8 cellular contexts compared by ENCODE assay signal in the genomic region with DNA sequence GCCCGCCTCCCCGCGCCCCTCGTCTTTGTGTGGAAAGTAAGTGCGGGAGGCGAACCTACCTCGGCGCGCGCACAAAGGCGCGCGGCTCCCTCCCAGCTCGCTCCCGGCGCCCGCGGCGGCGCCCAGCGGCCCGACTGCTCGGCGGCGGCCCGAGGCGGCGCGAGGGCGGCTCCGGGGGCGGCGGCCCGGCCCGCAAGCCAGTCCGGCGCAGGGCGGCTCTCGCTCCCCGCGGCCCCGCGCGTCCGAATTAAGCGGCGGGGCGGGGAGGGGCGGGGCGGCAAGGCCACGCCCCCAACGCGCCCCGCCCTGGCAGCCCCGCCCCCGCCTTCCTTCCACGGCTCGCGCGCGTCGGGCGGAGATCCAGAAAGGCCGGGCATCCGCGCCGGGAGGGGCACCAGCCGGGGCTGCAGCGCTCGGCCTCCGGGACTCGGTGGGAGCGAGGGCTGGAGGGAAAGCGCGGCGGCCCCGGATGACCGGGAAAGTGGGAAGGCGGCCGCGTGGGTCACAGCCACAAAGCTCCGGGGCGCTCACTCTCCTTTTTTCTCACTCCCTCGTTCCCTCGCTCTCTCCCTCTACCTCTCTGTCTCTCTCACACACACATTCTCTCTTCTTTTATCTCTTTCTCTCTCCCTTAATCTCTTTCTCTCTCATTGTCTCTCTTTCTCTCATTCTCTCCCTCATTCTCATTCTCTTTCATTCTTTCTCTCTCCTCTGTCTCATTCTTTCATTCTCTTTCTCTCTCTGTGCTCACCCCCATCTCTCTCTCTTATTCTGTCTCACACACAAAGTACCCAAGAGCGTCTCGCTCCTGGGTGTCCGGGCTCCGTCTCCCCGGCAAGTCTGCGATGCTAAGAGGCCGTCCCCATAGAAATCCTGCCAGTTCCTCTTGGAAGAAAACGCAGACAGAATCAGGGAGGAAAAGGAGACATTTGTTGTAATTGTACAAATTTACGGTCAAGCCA.
DNase-seq lines count a peak whose midpoint lies in the region; FAIRE-seq and TF ChIP-seq lines count a peak whose summit lies in the region.

No MANE protein-coding gene starts in this region.

- CTCF ChIA-PET in HEK293T (lab: Yijun Ruan, JAX): no interaction called here

- DNase-seq in HEK293T (ENCODE audit: extremely low spot score) (peak; percentile 77), NCI-H1105 treated with DMSO at 0.1 percent for 48 hours (lab: John Stamatoyannopoulos, UW) (peak; percentile 54), cerebellar nuclear complex (lab: John Stamatoyannopoulos, UW) (peak; percentile 3 to 49), kidney (peak; percentile 94), SW 1271 (lab: John Stamatoyannopoulos, UW) (no peak)
- DNase-seq in activated CD4-positive, CD25-positive, alpha-beta regulatory T cell (lab: John Stamatoyannopoulos, UW): peak; percentile 47 to 66 (median 54)
- peak in 2 of 3 donors; percentile 61 to 69 for DNase-seq in stimulated activated CD4-positive, alpha-beta T cell treated with anti-CD3 and anti-CD28 coated beads, Interleukin-12 subunit alpha, Interleukin-12 subunit beta, amount 100 ng/mL, for 48 hours (ENCODE audit: low read depth in 2 of 3, low spot score in 1 of 3)

- H3K36me3 ChIP-seq in kidney (ENCODE audit: control insufficient read depth in 1 of 2, insufficient read depth in 2 of 2, low read length in 2 of 2): peaks cover 0 to 5% of the 10 kb centered on the region in 2 donors

- H3K27ac ChIP-seq in kidney (ENCODE audit: low read depth in 2 of 2, low read length in 2 of 2): peak overlapping the region; percentile 75 to 91

- POLR2A ChIA-PET in HEK293T (lab: Yijun Ruan, JAX): no interaction called here

- H3K4me3 ChIP-seq in GM12875 (ENCODE audit: low read depth, low read length) (peak overlapping the region; percentile 57), kidney (ENCODE audit: low read length in 2 of 2) (peak overlapping the region; percentile 65 to 82)

- no peak for TF ChIP-seq CTCF in GM12875 (IDR thresholded peaks at IDR 0.05; ENCODE audit: borderline replicate concordance, insufficient read depth, low read depth, low read length)
- TF ChIP-seq CTCF in kidney (IDR thresholded peaks at IDR 0.05; ENCODE audit: borderline replicate concordance, extremely low read depth, insufficient read depth): no peak

- H3K9me3 ChIP-seq in kidney (ENCODE audit: control insufficient read depth in 1 of 2, low read length in 2 of 2): no peaks in the 10 kb centered on the region

- intact Hi-C loops in kidney (cut with DNase I): no loop called here

- FAIRE-seq in kidney (lab: Jason Lieb, UNC): no peak

- H3K4me1 ChIP-seq in kidney (ENCODE audit: control insufficient read depth in 1 of 2, insufficient read depth in 1 of 2, low read depth in 1 of 2, low read length in 2 of 2): peaks cover 21 to 22% of the 10 kb centered on the region in 2 donors

- peak overlapping the region; percentile 63 to 85 for H3K9ac ChIP-seq in kidney (ENCODE audit: low read length in 2 of 2)

TF ChIP-seq in HEK293T, 16 proteins besides CTCF, POLR2A, EP300 and RAD21:
- TF ChIP-seq TARDBP (IDR thresholded peaks at IDR 0.05): peak; percentile 60; the same call in 1 of the 2 replicates
- peak; percentile 70 for TF ChIP-seq L3MBTL2 (conservative IDR thresholded peaks at IDR 0.05)
- TF ChIP-seq SP1 (IDR thresholded peaks at IDR 0.05): no peak

Comparison
In these comparisons a context has a peak if more than half of its experiments do, and no peak if none do; other contexts are left out.
1. DNase-seq: peak in HEK293T (single experiment), NCI-H1105 treated with DMSO at 0.1 percent for 48 hours (single experiment), activated CD4-positive, CD25-positive, alpha-beta regulatory T cell (4 of 4), cerebellar nuclear complex (2 of 2), kidney (single experiment) and stimulated activated CD4-positive, alpha-beta T cell treated with anti-CD3 and anti-CD28 coated beads, Interleukin-12 subunit alpha, Interleukin-12 subunit beta, amount 100 ng/mL, for 48 hours (2 of 3); none in SW 1271 (0 of 2).